Comparison of ENCODE assay signal across 8 cellular contexts in the genomic region with DNA sequence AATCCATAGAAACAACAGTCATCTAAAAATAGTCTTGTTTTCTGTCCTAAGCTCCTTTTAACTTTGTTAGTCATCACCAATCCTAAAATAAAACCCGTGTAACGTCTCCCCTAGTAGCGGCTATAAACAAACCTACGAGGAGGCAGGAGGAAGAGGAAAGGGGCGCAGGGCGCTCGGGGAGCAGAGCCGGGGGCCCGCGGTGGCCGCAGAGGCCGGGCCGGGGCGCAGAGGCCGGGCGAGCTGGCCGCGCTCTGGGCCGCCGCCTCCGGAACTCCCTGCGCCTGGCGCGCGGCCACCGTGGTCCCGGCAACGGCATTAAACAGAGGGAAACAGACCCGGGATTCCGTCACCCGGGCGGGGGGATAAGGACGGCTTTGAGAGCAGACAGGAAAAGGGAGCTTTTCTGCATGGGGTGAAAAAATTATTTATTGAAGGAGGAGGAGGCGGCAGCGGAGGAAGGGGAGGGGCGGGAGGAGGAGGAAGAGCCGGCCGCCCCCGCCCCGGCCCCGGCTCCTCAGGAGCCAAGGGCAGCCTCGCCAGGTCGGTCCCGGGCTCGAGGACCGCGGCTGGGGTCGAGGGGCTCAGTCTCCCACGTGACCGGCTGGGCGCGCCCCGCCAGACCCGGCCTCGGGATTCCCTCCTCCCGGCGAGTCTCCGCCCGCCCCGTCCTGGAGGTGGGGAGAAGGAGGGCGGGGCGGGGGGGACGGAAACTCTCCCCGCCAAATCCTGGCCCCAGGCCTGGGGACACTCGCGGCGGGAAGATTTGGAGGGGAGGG. TPM values are rescaled to one million over a fixed set of nuclear protein-coding genes. Genes with fewer than 3 reads are reported as not detected.
DNase-seq lines count a peak whose midpoint lies in the region; ATAC-seq and TF ChIP-seq lines count a peak whose summit lies in the region.

No MANE protein-coding gene starts in this region.

- H3K27ac Mint-ChIP-seq in activated T-helper 2 cell treated with anti-CD3 and anti-CD28 coated beads, Interferon-gamma antibody, Interleukin-2, Interleukin-4, amounts not matched to agents 10 μg/mL and 5 μg/mL and 100 μg/mL, durations not matched to agents 14 hours and 24 hours and 36 hours, result peak overlapping the region; percentile 89
- peak overlapping the region; percentile 67 to 91 (median 85) for H3K27ac Mint-ChIP-seq in naive thymus-derived CD4-positive, alpha-beta T cell

- no peaks in the 10 kb centered on the region for H3K9me3 ChIP-seq in naive thymus-derived CD4-positive, alpha-beta T cell (ENCODE audit: control insufficient read depth in 2 of 3, low read length in 3 of 3)
- no peaks in the 10 kb centered on the region for H3K9me3 ChIP-seq in aorta (ENCODE audit: control insufficient read depth, low read length)

- peaks cover 19% of the 10 kb centered on the region for H3K36me3 Mint-ChIP-seq in activated T-helper 2 cell treated with anti-CD3 and anti-CD28 coated beads, Interferon-gamma antibody, Interleukin-2, Interleukin-4, amounts not matched to agents 10 μg/mL and 5 μg/mL and 100 μg/mL, durations not matched to agents 14 hours and 24 hours and 36 hours (ENCODE audit: low read depth)
- no peaks in the 10 kb centered on the region for H3K36me3 Mint-ChIP-seq in naive thymus-derived CD4-positive, alpha-beta T cell

- H3K4me3 Mint-ChIP-seq in activated T-helper 2 cell treated with anti-CD3 and anti-CD28 coated beads, Interferon-gamma antibody, Interleukin-2, Interleukin-4, amounts not matched to agents 10 μg/mL and 5 μg/mL and 100 μg/mL, durations not matched to agents 14 hours and 24 hours and 36 hours (ENCODE audit: low read depth), result peak overlapping the region; percentile 85
- H3K4me3 Mint-ChIP-seq in naive thymus-derived CD4-positive, alpha-beta T cell, result peak overlapping the region; percentile 81 to 94 (median 91)

- H3K27me3 ChIP-seq in BJ (ENCODE audit: control insufficient read depth, insufficient read depth, low read length) (peaks cover 9% of the 10 kb centered on the region), H7 (ENCODE audit: control insufficient read depth, insufficient read depth, low read length) (peaks cover 54% of the 10 kb centered on the region), aorta (ENCODE audit: control insufficient read depth in 1 of 2, insufficient read depth in 2 of 2, low read length in 1 of 2) (no peaks in the 10 kb centered on the region)
- H3K27me3 ChIP-seq in naive thymus-derived CD4-positive, alpha-beta T cell (ENCODE audit: control insufficient read depth in 2 of 2, insufficient read depth in 2 of 2, low read length in 2 of 2), result peaks cover 0 to 6% of the 10 kb centered on the region in 2 donors

- POLR2A ChIA-PET in BJ (lab: Charles Lee), result no interaction called here
- POLR2A ChIA-PET in naive thymus-derived CD4-positive, alpha-beta T cell (lab: Charles Lee), result interaction anchor here (1.2 to 2.1 kb wide), 4 partner anchors 10 to 137 kb away, joined by 3 to 8 read pairs (median 6); no protein-coding TSS in a partner anchor

- peak; percentile 45 for ATAC-seq in naive thymus-derived CD4-positive, alpha-beta T cell
- peak; percentile 80 for ATAC-seq in aorta (ENCODE audit: low FRiP score)
- no peak for ATAC-seq in GM19455 (IDR thresholded peaks at IDR 0.05; ENCODE audit: unreplicated experiment)

- H3K4me1 ChIP-seq in naive thymus-derived CD4-positive, alpha-beta T cell (ENCODE audit: control insufficient read depth in 2 of 2, insufficient read depth in 2 of 2, low read length in 2 of 2), result peaks cover 14 to 20% of the 10 kb centered on the region in 2 donors
- no peaks in the 10 kb centered on the region for H3K4me1 ChIP-seq in aorta (ENCODE audit: control insufficient read depth in 1 of 2, insufficient read depth in 2 of 2, low read length in 2 of 2)

- 0% methylated on average over 46 to 67 of the region's 67 CpGs for WGBS in aorta, 2 donors

- H3K27ac ChIP-seq in naive thymus-derived CD4-positive, alpha-beta T cell (ENCODE audit: low read depth, low read length), result peak overlapping the region; percentile 63
- peak overlapping the region; percentile 97 to 99 for H3K27ac ChIP-seq in aorta (ENCODE audit: low read depth in 1 of 2, low read length in 2 of 2)

- H3K4me1 Mint-ChIP-seq in activated T-helper 2 cell treated with anti-CD3 and anti-CD28 coated beads, Interferon-gamma antibody, Interleukin-2, Interleukin-4, amounts not matched to agents 10 μg/mL and 5 μg/mL and 100 μg/mL, durations not matched to agents 14 hours and 24 hours and 36 hours (ENCODE audit: low read depth), result peaks cover 11% of the 10 kb centered on the region
- peaks cover 14 to 61% (median 48%) of the 10 kb centered on the region in 7 donors for H3K4me1 Mint-ChIP-seq in naive thymus-derived CD4-positive, alpha-beta T cell

- H3K27me3 Mint-ChIP-seq in activated T-helper 2 cell treated with anti-CD3 and anti-CD28 coated beads, Interferon-gamma antibody, Interleukin-2, Interleukin-4, amounts not matched to agents 10 μg/mL and 5 μg/mL and 100 μg/mL, durations not matched to agents 14 hours and 24 hours and 36 hours (ENCODE audit: low read depth), result peaks cover 34% of the 10 kb centered on the region
- H3K27me3 Mint-ChIP-seq in naive thymus-derived CD4-positive, alpha-beta T cell, result peaks cover 0 to 39% (median 0%) of the 10 kb centered on the region in 5 donors

- no peaks in the 10 kb centered on the region for H3K9me3 Mint-ChIP-seq in activated T-helper 2 cell treated with anti-CD3 and anti-CD28 coated beads, Interferon-gamma antibody, Interleukin-2, Interleukin-4, amounts not matched to agents 10 μg/mL and 5 μg/mL and 100 μg/mL, durations not matched to agents 14 hours and 24 hours and 36 hours
- H3K9me3 Mint-ChIP-seq in naive thymus-derived CD4-positive, alpha-beta T cell, result peaks cover 0 to 6% (median 0%) of the 10 kb centered on the region in 11 donors

- TF ChIP-seq CTCF in BJ (IDR thresholded peaks at IDR 0.05; ENCODE audit: insufficient read depth, low read depth, low read length), result no peak

- DNase-seq in BJ (ENCODE audit: low read depth) (no peak), H7 (peak; percentile 97), NCI-H226 (peak; percentile 70), fibroblast of the conjunctiva (ENCODE audit: low read depth) (peak; percentile 67), aorta (peak; percentile 95 to 97)
- DNase-seq in activated T-helper 2 cell treated with anti-CD3 and anti-CD28 coated beads, Interferon-gamma antibody, Interleukin-2, Interleukin-4, amounts not matched to agents 10 μg/mL and 5 μg/mL and 100 μg/mL, durations not matched to agents 14 hours and 24 hours and 36 hours (ENCODE audit: low spot score), result no peak
- DNase-seq in naive thymus-derived CD4-positive, alpha-beta T cell, result peak in 6 of 9 donors; percentile 47 to 67 (median 54)

- intact Hi-C loops in activated T-helper 2 cell treated with anti-CD3 and anti-CD28 coated beads, Interferon-gamma antibody, Interleukin-2, Interleukin-4, amounts not matched to agents 10 μg/mL and 5 μg/mL and 100 μg/mL, durations not matched to agents 14 hours and 24 hours and 36 hours (cut with micrococcal nuclease), result loop anchor here (2.0 kb wide), 1 partner anchor 15 kb away; no protein-coding TSS in a partner anchor
- intact Hi-C loops in naive thymus-derived CD4-positive, alpha-beta T cell (cut with micrococcal nuclease), result loop anchor here (1.0 to 10.0 kb wide), 9 partner anchors 8 to 713 kb away; a partner anchor contains a TSS
- intact Hi-C loops in aorta (cut with DNase I), result loop anchor here (2.0 to 10.0 kb wide), 3 partner anchors 61 to 638 kb away; a partner anchor contains a TSS

- peak overlapping the region; percentile 52 for H3K4me3 ChIP-seq in BJ (ENCODE audit: low read depth, low read length)
- peak overlapping the region; percentile 41 for H3K4me3 ChIP-seq in H7 (ENCODE audit: insufficient read depth, low read depth, low read length)
- H3K4me3 ChIP-seq in naive thymus-derived CD4-positive, alpha-beta T cell (ENCODE audit: low read length), result peak overlapping the region; percentile 57
- H3K4me3 ChIP-seq in aorta (ENCODE audit: low read length in 2 of 2), result peak overlapping the region; percentile 34 to 81

- CTCF ChIA-PET in BJ (lab: Yijun Ruan, JAX), result interaction anchor here (2.3 to 4.7 kb wide), 2 partner anchors 13 to 136 kb away, joined by 7 to 38 read pairs; no protein-coding TSS in a partner anchor
- CTCF ChIA-PET in naive thymus-derived CD4-positive, alpha-beta T cell (lab: Charles Lee), result interaction anchor here (0.7 to 1.2 kb wide), 5 partner anchors 13 to 147 kb away, joined by 3 to 5 read pairs (median 3); no protein-coding TSS in a partner anchor

- H3K36me3 ChIP-seq in BJ (ENCODE audit: control insufficient read depth, insufficient read depth, low read length) (no peaks in the 10 kb centered on the region), H7 (replicated peaks; ENCODE audit: control insufficient read depth, insufficient read depth, low read length) (no peaks in the 10 kb centered on the region), aorta (ENCODE audit: control insufficient read depth in 1 of 2, insufficient read depth in 2 of 2, low read length in 1 of 2) (no peaks in the 10 kb centered on the region)
- no peaks in the 10 kb centered on the region for H3K36me3 ChIP-seq in naive thymus-derived CD4-positive, alpha-beta T cell (ENCODE audit: control insufficient read depth in 2 of 3, insufficient read depth in 3 of 3, low read length in 3 of 3)

RNA-seq across cellular contexts. Expression of a gene that starts 1.9 kb away (rescaled TPM):
- polyA plus RNA-seq in BJ (2011; rRNA removed), result 0.80 and 1.2 TPM in 2 replicates
- 1.6 and 1.8 TPM in 2 replicates for polyA minus RNA-seq in BJ (2011; rRNA and poly(A)+ RNA removed)
- total RNA-seq in H7 (2014; rRNA removed; shearing (Covaris generic)), result 14.1 and 14.5 TPM in 2 replicates
- total RNA-seq in activated T-helper 2 cell treated with anti-CD3 and anti-CD28 coated beads, Interferon-gamma antibody, Interleukin-2, Interleukin-4, amounts not matched to agents 10 μg/mL and 5 μg/mL and 100 μg/mL, durations not matched to agents 14 hours and 24 hours and 36 hours, result 95.0 and 99.9 TPM in 2 replicates
- 10 to 100 TPM; 44.3 to 87.2 (median 53.8) TPM for total RNA-seq in naive thymus-derived CD4-positive, alpha-beta T cell
- 10 to 100 TPM; 27.1 to 49.9 TPM for polyA plus RNA-seq in naive thymus-derived CD4-positive, alpha-beta T cell
- 10 to 100 TPM; 37.2 to 39.2 TPM for total RNA-seq in aorta
- polyA plus RNA-seq in aorta, result 1 to 10 TPM; 2.0 to 7.2 TPM

Comparison
In these comparisons a context has a peak if more than half of its experiments do, and no peak if none do; other contexts are left out.
1. DNase-seq: peak in H7 (single experiment), NCI-H226 (single experiment), fibroblast of the conjunctiva (single experiment), naive thymus-derived CD4-positive, alpha-beta T cell (6 of 9) and aorta (2 of 2); none in BJ (single experiment) and activated T-helper 2 cell treated with anti-CD3 and anti-CD28 coated beads, Interferon-gamma antibody, Interleukin-2, Interleukin-4, amounts not matched to agents 10 μg/mL and 5 μg/mL and 100 μg/mL, durations not matched to agents 14 hours and 24 hours and 36 hours (single experiment).
2. Peak in every context shown above with its lines, with median percentiles within 50 percentile points of each other: H3K4me3 ChIP-seq.